Comparison of ENCODE assay signal across 17 cellular contexts in the genomic region with DNA sequence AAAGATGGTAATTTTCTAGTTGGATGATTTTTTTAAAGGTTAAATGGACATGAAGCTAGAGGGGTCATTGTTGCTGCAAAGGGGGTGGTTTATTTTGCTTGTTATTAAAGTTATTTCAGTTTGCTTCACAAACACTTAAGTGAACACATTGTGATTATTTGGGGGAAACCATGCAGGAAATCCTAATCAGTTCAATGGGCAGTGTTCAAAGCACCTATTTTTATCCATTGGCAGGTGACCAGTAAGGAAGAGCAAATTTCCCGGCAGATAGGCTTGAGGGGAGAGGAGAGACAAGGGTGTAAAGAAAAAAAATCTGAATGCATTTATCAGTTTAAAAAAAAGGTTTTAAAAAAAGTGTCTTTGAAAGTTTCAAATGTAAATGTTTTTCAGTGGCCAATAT. TPM values are rescaled to one million over a fixed set of nuclear protein-coding genes. Genes with fewer than 3 reads are reported as not detected.
A peak's percentile ranks its signal among the peaks of the same experiment; 100 is the strongest.
DNase-seq lines count a peak whose midpoint lies in the region; ATAC-seq and TF ChIP-seq lines count a peak whose summit lies in the region.
"Had no signal": no experiment of that assay in that cellular context is flagged by ENCODE, and none has a peak within 500 bp of the region (broad histone marks: within the 10 kb centered on the region; RNA-seq: fewer than 3 reads in every experiment).

No MANE protein-coding gene starts in this region.

- H3K27me3 Mint-ChIP-seq in stimulated activated naive CD8-positive, alpha-beta T cell treated with anti-CD3 and anti-CD28 coated beads, Interleukin-15, amount 100 ng/mL, for 72 hours = no peaks in the 10 kb centered on the region

- no peaks in the 10 kb centered on the region for H3K4me1 ChIP-seq in left ventricle myocardium inferior
- H3K4me1 ChIP-seq in gastroesophageal sphincter = no peaks in the 10 kb centered on the region
- H3K4me1 ChIP-seq: colonic mucosa, esophagus muscularis mucosa, vagina had no signal

- DNase-seq in left ventricle myocardium inferior (no peak), Right ventricle myocardium inferior (ENCODE audit: missing footprints) (no peak), WERI-Rb-1 (no peak)
- DNase-seq in activated naive CD4-positive, alpha-beta T cell treated with anti-CD3 and anti-CD28 coated beads, Interleukin-2, amount 50 U/mL, for 72 hours (ENCODE audit: low spot score in 2 of 2) = no peak
- no peak for DNase-seq in stimulated activated naive CD8-positive, alpha-beta T cell treated with anti-CD3 and anti-CD28 coated beads, Interleukin-15, amount 100 ng/mL, for 72 hours
- DNase-seq: C1 segment of cervical spinal cord; colonic mucosa; hypothalamus; NCI-H1436 treated with DMSO at 0.1 percent for 48 hours; NCI-H510A; stimulated activated CD4-positive, alpha-beta T cell treated with anti-CD3 and anti-CD28 coated beads, Interleukin-2, amount 100 ng/mL, for 48 hours had no signal

- peaks cover 44% of the 10 kb centered on the region for H3K4me1 Mint-ChIP-seq in stimulated activated naive CD8-positive, alpha-beta T cell treated with anti-CD3 and anti-CD28 coated beads, Interleukin-15, amount 100 ng/mL, for 72 hours

- TF ChIP-seq CTCF in left ventricle myocardium inferior (IDR thresholded peaks at IDR 0.05; ENCODE audit: borderline replicate concordance) (no peak), gastroesophageal sphincter (IDR thresholded peaks at IDR 0.05) (no peak), WERI-Rb-1 (IDR thresholded peaks at IDR 0.05; ENCODE audit: low read depth, low read length) (no peak)

- H3K36me3 ChIP-seq in left ventricle myocardium inferior = no peaks in the 10 kb centered on the region
- peaks cover 53% of the 10 kb centered on the region for H3K36me3 ChIP-seq in KOPT-K1 (ENCODE audit: insufficient read depth, low read length)
- H3K36me3 ChIP-seq in gastroesophageal sphincter = no peaks in the 10 kb centered on the region
- H3K36me3 ChIP-seq in WERI-Rb-1 = no peaks in the 10 kb centered on the region
- H3K36me3 ChIP-seq: colonic mucosa, esophagus muscularis mucosa, vagina had no signal

- H3K9me3 ChIP-seq in left ventricle myocardium inferior (replicated peaks) = no peaks in the 10 kb centered on the region
- H3K9me3 ChIP-seq in KOPT-K1 (ENCODE audit: insufficient read depth, low read length, poor library complexity, severe bottlenecking) = no peaks in the 10 kb centered on the region
- no peaks in the 10 kb centered on the region for H3K9me3 ChIP-seq in gastroesophageal sphincter
- H3K9me3 ChIP-seq in WERI-Rb-1 (ENCODE audit: severe bottlenecking) = no peaks in the 10 kb centered on the region
- H3K9me3 ChIP-seq: colonic mucosa, esophagus muscularis mucosa, vagina had no signal

- no peak for ATAC-seq in Right ventricle myocardium inferior
- ATAC-seq in activated naive CD4-positive, alpha-beta T cell treated with anti-CD3 and anti-CD28 coated beads, Interleukin-2, amount 50 U/mL, for 72 hours = no peak
- no peak for ATAC-seq in stimulated activated naive CD8-positive, alpha-beta T cell treated with anti-CD3 and anti-CD28 coated beads, Interleukin-15, amount 100 ng/mL, for 72 hours
- ATAC-seq in gastroesophageal sphincter = no peak
- ATAC-seq in GM18517 (IDR thresholded peaks at IDR 0.05; ENCODE audit: unreplicated experiment) = no peak

- peak overlapping the region; percentile 83 to 97 for H3K4me3 Mint-ChIP-seq in stimulated activated naive CD8-positive, alpha-beta T cell treated with anti-CD3 and anti-CD28 coated beads, Interleukin-15, amount 100 ng/mL, for 72 hours

- WGBS in gastroesophageal sphincter (ENCODE audit: low coverage in 1 of 2), 2 donors = 42 to 83% methylated on average over 1 of the region's 1 CpG

- intact Hi-C loops in left ventricle myocardium inferior (cut with micrococcal nuclease) = no loop called here
- intact Hi-C loops in Right ventricle myocardium inferior (cut with DNase I) = loop anchor here (10.0 kb wide), 1 partner anchor 103 kb away; no protein-coding TSS in a partner anchor

- no peaks in the 10 kb centered on the region for H3K27me3 ChIP-seq in left ventricle myocardium inferior (ENCODE audit: low read depth)
- no peaks in the 10 kb centered on the region for H3K27me3 ChIP-seq in gastroesophageal sphincter
- H3K27me3 ChIP-seq in WERI-Rb-1 (ENCODE audit: insufficient read depth, low read depth, severe bottlenecking) = peaks cover 19% of the 10 kb centered on the region
- H3K27me3 ChIP-seq: colonic mucosa, esophagus muscularis mucosa, vagina had no signal

- peaks cover 5 to 17% of the 10 kb centered on the region in 2 donors for H3K36me3 Mint-ChIP-seq in activated naive CD4-positive, alpha-beta T cell treated with anti-CD3 and anti-CD28 coated beads, Interleukin-2, amount 50 U/mL, for 72 hours

- H3K27ac ChIP-seq in left ventricle myocardium inferior (replicated peaks) (peak overlapping the region; percentile 70), KOPT-K1 (ENCODE audit: low read depth, low read length, poor library complexity, severe bottlenecking) (peak overlapping the region; percentile 83), gastroesophageal sphincter (no peak overlapping the region), WERI-Rb-1 (no peak overlapping the region)
- H3K27ac ChIP-seq: colonic mucosa, esophagus muscularis mucosa, vagina had no signal

- no peaks in the 10 kb centered on the region for H3K9me3 Mint-ChIP-seq in activated naive CD4-positive, alpha-beta T cell treated with anti-CD3 and anti-CD28 coated beads, Interleukin-2, amount 50 U/mL, for 72 hours
- H3K9me3 Mint-ChIP-seq in stimulated activated naive CD8-positive, alpha-beta T cell treated with anti-CD3 and anti-CD28 coated beads, Interleukin-15, amount 100 ng/mL, for 72 hours = no peaks in the 10 kb centered on the region

- H3K4me3 ChIP-seq in left ventricle myocardium inferior (peak overlapping the region; percentile 14), gastroesophageal sphincter (no peak overlapping the region), WERI-Rb-1 (ENCODE audit: low read depth, low read length) (no peak overlapping the region)
- H3K4me3 ChIP-seq: colonic mucosa, vagina had no signal

- H3K27ac Mint-ChIP-seq in activated naive CD4-positive, alpha-beta T cell treated with anti-CD3 and anti-CD28 coated beads, Interleukin-2, amount 50 U/mL, for 72 hours = peak overlapping the region; percentile 93 to 99
- H3K27ac Mint-ChIP-seq in stimulated activated naive CD8-positive, alpha-beta T cell treated with anti-CD3 and anti-CD28 coated beads, Interleukin-15, amount 100 ng/mL, for 72 hours = peak overlapping the region; percentile 95 to 96

- no peak for TF ChIP-seq POLR2A in gastroesophageal sphincter (IDR thresholded peaks at IDR 0.05)

- no peak for TF ChIP-seq EP300 in gastroesophageal sphincter (IDR thresholded peaks at IDR 0.05)

RNA-seq across cellular contexts. Expression of a gene that starts 17.6 kb away (rescaled TPM):
- total RNA-seq in left ventricle myocardium inferior (0.22 TPM), Right ventricle myocardium inferior (0.05 TPM), gastroesophageal sphincter (under 1 TPM in 3 of 4 donors, not detected in 1; 0.12 to 0.62 (median 0.40) TPM)
- total RNA-seq in activated naive CD4-positive, alpha-beta T cell treated with anti-CD3 and anti-CD28 coated beads, Interleukin-2, amount 50 U/mL, for 72 hours = 10 to 100 TPM; 14.5 to 30.1 TPM
- total RNA-seq: RPMI7951 had no signal

Comparison
In these comparisons a context has a peak if more than half of its experiments do, and no peak if none do; other contexts are left out.
1. H3K27ac ChIP-seq: peak in left ventricle myocardium inferior (single experiment) and KOPT-K1 (single experiment); none in gastroesophageal sphincter (0 of 4) and WERI-Rb-1 (single experiment).
2. RNA of a gene that starts 17.6 kb away (total RNA-seq): 14.5 to 30.1 TPM in activated naive CD4-positive, alpha-beta T cell treated with anti-CD3 and anti-CD28 coated beads, Interleukin-2, amount 50 U/mL, for 72 hours; 0.12 to 0.62 TPM in gastroesophageal sphincter, 0.22 TPM in left ventricle myocardium inferior (single experiment) and 0.05 TPM in Right ventricle myocardium inferior (single experiment); every median in the first group is over 4 times any median in the second.